Comparison of ENCODE assay signal across 17 cellular contexts in the genomic region with DNA sequence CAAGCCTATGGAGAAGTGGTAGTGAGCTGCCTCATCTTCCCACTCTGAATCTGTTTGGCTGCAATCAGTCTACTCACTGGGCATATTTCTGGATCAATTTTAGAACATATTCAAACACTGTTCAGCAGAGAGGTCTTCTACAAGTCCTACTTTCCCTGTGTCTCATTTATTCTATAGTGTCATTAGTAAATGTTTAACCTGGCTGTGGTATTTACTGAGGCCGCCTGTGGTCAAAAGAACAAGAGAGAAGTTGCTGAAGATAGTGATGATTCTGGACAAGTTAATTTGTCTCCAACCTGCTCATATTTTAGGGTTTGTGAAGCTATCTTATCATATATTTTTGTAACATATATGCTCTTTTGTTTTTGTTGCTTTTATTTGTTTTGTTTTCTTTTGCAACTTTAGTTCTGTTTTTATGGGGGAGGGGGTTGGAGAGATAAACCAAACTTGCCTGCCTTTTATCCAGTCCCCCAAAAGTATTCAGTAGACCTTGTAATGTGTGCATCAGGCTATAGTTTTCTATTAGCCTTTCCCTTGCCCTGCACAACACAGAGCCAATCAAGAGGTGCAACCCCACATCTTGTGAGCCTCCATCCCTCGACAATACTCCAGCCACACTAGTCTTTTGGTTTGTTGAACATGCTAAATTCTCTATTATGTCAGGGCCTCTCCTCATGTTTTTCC.
DNase-seq lines count a peak whose midpoint lies in the region; ATAC-seq lines count a peak whose summit lies in the region.
"Had no signal": no experiment of that assay in that cellular context is flagged by ENCODE, and none has a peak within 500 bp of the region (broad histone marks: within the 10 kb centered on the region; RNA-seq: fewer than 3 reads in every experiment).

No MANE protein-coding gene starts in this region.

- no peaks in the 10 kb centered on the region for H3K27me3 ChIP-seq in mesenchymal stem cell (ENCODE audit: control insufficient read depth in 1 of 2, insufficient read depth in 1 of 2, low read length in 2 of 2)
- H3K27me3 ChIP-seq: BLaER1 treated with 17β-estradiol and CSF1 and Interleukin-3, amounts not matched to agents 10 nM and 100 nM; spleen had no signal

- DNase-seq in mesenchymal stem cell, result no peak
- no peak for DNase-seq in NCI-H1694 (lab: John Stamatoyannopoulos, UW)
- no peak for DNase-seq in effector memory CD8-positive, alpha-beta T cell
- DNase-seq in stimulated activated effector memory CD8-positive, alpha-beta T cell treated with anti-CD3 and anti-CD28 coated beads, Interleukin-12 subunit alpha, Interleukin-12 subunit beta, amount 100 ng/mL, for 72 hours (ENCODE audit: low spot score in 2 of 2), result no peak
- no peak for DNase-seq in anterior cingulate cortex (lab: John Stamatoyannopoulos, UW)
- DNase-seq: hypothalamus, NCI-H1092, occipital lobe, spleen, T-helper 1 cell had no signal

- no peaks in the 10 kb centered on the region for H3K79me1 ChIP-seq in mesenchymal stem cell (replicated peaks; ENCODE audit: low read length, poor library complexity, severe bottlenecking)

- no peak overlapping the region for H3K4me2 ChIP-seq in mesenchymal stem cell (ENCODE audit: low read length, poor library complexity, severe bottlenecking)
- H3K4me2 ChIP-seq: BLaER1 treated with 17β-estradiol and CSF1 and Interleukin-3, amounts not matched to agents 10 nM and 100 nM had no signal

- no peak overlapping the region for H2BK15ac ChIP-seq in mesenchymal stem cell (ENCODE audit: low read depth, poor library complexity, severe bottlenecking)

- H3K14ac ChIP-seq in mesenchymal stem cell (ENCODE audit: low read length in 2 of 2), result no peak overlapping the region

- H3K4me3 ChIP-seq in mesenchymal stem cell (ENCODE audit: insufficient read depth in 1 of 2, low read depth in 1 of 2, low read length in 2 of 2), result no peak overlapping the region
- H3K4me3 ChIP-seq: BLaER1 treated with 17β-estradiol and CSF1 and Interleukin-3, amounts not matched to agents 10 nM and 100 nM; spleen; thoracic aorta had no signal

- no peak overlapping the region for H3K4me3 Mint-ChIP-seq in effector memory CD8-positive, alpha-beta T cell
- H3K4me3 Mint-ChIP-seq in stimulated activated effector memory CD8-positive, alpha-beta T cell treated with anti-CD3 and anti-CD28 coated beads, Interleukin-12 subunit alpha, Interleukin-12 subunit beta, amount 100 ng/mL, for 72 hours, result no peak overlapping the region
- H3K4me3 Mint-ChIP-seq: memory B cell had no signal

- no peak overlapping the region for H2AFZ ChIP-seq in mesenchymal stem cell (ENCODE audit: low read depth, low read length)

- WGBS in mesenchymal stem cell, result 94% methylated on average over 2 of the region's 2 CpGs

- no peak overlapping the region for H3K27ac Mint-ChIP-seq in effector memory CD8-positive, alpha-beta T cell
- H3K27ac Mint-ChIP-seq in stimulated activated effector memory CD8-positive, alpha-beta T cell treated with anti-CD3 and anti-CD28 coated beads, Interleukin-12 subunit alpha, Interleukin-12 subunit beta, amount 100 ng/mL, for 72 hours, result no peak overlapping the region
- H3K27ac Mint-ChIP-seq: memory B cell had no signal

- H3K4me1 ChIP-seq in mesenchymal stem cell (ENCODE audit: control insufficient read depth, insufficient read depth, low read depth, low read length), result peaks cover 2% of the 10 kb centered on the region
- H3K4me1 ChIP-seq: spleen had no signal

- no peak overlapping the region for H3K9ac ChIP-seq in mesenchymal stem cell (ENCODE audit: low read length)
- H3K9ac ChIP-seq: BLaER1 treated with 17β-estradiol and CSF1 and Interleukin-3, amounts not matched to agents 10 nM and 100 nM had no signal

- no peak overlapping the region for H4K91ac ChIP-seq in mesenchymal stem cell (ENCODE audit: low read length)

- no peak overlapping the region for H3K23ac ChIP-seq in mesenchymal stem cell (ENCODE audit: low read length in 2 of 2)

- H3K18ac ChIP-seq in mesenchymal stem cell (ENCODE audit: low read depth in 1 of 2, low read length in 2 of 2), result no peak overlapping the region

- ATAC-seq in GM18909 (IDR thresholded peaks at IDR 0.05; ENCODE audit: poor library complexity, unreplicated experiment) (peak; percentile 87), HG02642 (IDR thresholded peaks at IDR 0.05; ENCODE audit: poor library complexity, unreplicated experiment) (peak; percentile 76), HG03457 (IDR thresholded peaks at IDR 0.05; ENCODE audit: unreplicated experiment) (peak; percentile 91)
- no peak for ATAC-seq in effector memory CD8-positive, alpha-beta T cell (replicated peaks)
- no peak for ATAC-seq in stimulated activated effector memory CD8-positive, alpha-beta T cell treated with anti-CD3 and anti-CD28 coated beads, Interleukin-12 subunit alpha, Interleukin-12 subunit beta, amount 100 ng/mL, for 72 hours
- ATAC-seq: activated CD4-positive, CD25-positive, alpha-beta regulatory T cell treated with anti-CD3 and anti-CD28 coated beads, Interleukin-2, amount 50 U/mL, for 24 hours had no signal

- H2BK12ac ChIP-seq in mesenchymal stem cell (ENCODE audit: low read length in 2 of 2), result no peak overlapping the region

- no peak overlapping the region for H2AK5ac ChIP-seq in mesenchymal stem cell (ENCODE audit: low read length, severe bottlenecking)

- H3K27ac ChIP-seq in mesenchymal stem cell (ENCODE audit: low read length, poor library complexity, severe bottlenecking), result peak overlapping the region; percentile 46
- H3K27ac ChIP-seq: BLaER1 treated with 17β-estradiol and CSF1 and Interleukin-3, amounts not matched to agents 10 nM and 100 nM; spleen; thoracic aorta had no signal

- H2BK120ac ChIP-seq in mesenchymal stem cell (ENCODE audit: low read depth, low read length), result no peak overlapping the region

- no peak overlapping the region for H3K4ac ChIP-seq in mesenchymal stem cell (ENCODE audit: low read depth in 1 of 2, low read length in 2 of 2)

- peaks cover 0 to 15% of the 10 kb centered on the region in 2 donors for H3K9me3 Mint-ChIP-seq in effector memory CD8-positive, alpha-beta T cell
- peaks cover 8% of the 10 kb centered on the region for H3K9me3 Mint-ChIP-seq in stimulated activated effector memory CD8-positive, alpha-beta T cell treated with anti-CD3 and anti-CD28 coated beads, Interleukin-12 subunit alpha, Interleukin-12 subunit beta, amount 100 ng/mL, for 72 hours

- H3K4me1 Mint-ChIP-seq in effector memory CD8-positive, alpha-beta T cell (ENCODE audit: low read depth in 2 of 2), result no peaks in the 10 kb centered on the region
- no peaks in the 10 kb centered on the region for H3K4me1 Mint-ChIP-seq in stimulated activated effector memory CD8-positive, alpha-beta T cell treated with anti-CD3 and anti-CD28 coated beads, Interleukin-12 subunit alpha, Interleukin-12 subunit beta, amount 100 ng/mL, for 72 hours
- H3K4me1 Mint-ChIP-seq: memory B cell had no signal

- H3K27me3 Mint-ChIP-seq in effector memory CD8-positive, alpha-beta T cell, result no peaks in the 10 kb centered on the region
- H3K27me3 Mint-ChIP-seq: memory B cell had no signal

- H3K9me3 ChIP-seq in mesenchymal stem cell (ENCODE audit: control insufficient read depth, low read length), result no peaks in the 10 kb centered on the region
- H3K9me3 ChIP-seq: BLaER1 treated with 17β-estradiol and CSF1 and Interleukin-3, amounts not matched to agents 10 nM and 100 nM; spleen; thoracic aorta had no signal

- H4K8ac ChIP-seq in mesenchymal stem cell (ENCODE audit: low read length), result no peak overlapping the region

- no peaks in the 10 kb centered on the region for H3K36me3 ChIP-seq in mesenchymal stem cell (ENCODE audit: control insufficient read depth in 1 of 2, insufficient read depth in 2 of 2, low read depth in 1 of 2, low read length in 2 of 2)
- H3K36me3 ChIP-seq: BLaER1 treated with 17β-estradiol and CSF1 and Interleukin-3, amounts not matched to agents 10 nM and 100 nM; spleen; thoracic aorta had no signal

- H2BK5ac ChIP-seq in mesenchymal stem cell (ENCODE audit: low read depth, low read length, poor library complexity, severe bottlenecking), result no peak overlapping the region

- no peaks in the 10 kb centered on the region for H3K36me3 Mint-ChIP-seq in effector memory CD8-positive, alpha-beta T cell (ENCODE audit: insufficient read depth)
- H3K36me3 Mint-ChIP-seq in stimulated activated effector memory CD8-positive, alpha-beta T cell treated with anti-CD3 and anti-CD28 coated beads, Interleukin-12 subunit alpha, Interleukin-12 subunit beta, amount 100 ng/mL, for 72 hours, result no peaks in the 10 kb centered on the region
- H3K36me3 Mint-ChIP-seq: memory B cell had no signal

Comparison
In these comparisons a context has a peak if more than half of its experiments do, and no peak if none do; other contexts are left out.
1. ATAC-seq: peak in GM18909 (single experiment), HG02642 (single experiment) and HG03457 (single experiment); none in effector memory CD8-positive, alpha-beta T cell (single experiment) and stimulated activated effector memory CD8-positive, alpha-beta T cell treated with anti-CD3 and anti-CD28 coated beads, Interleukin-12 subunit alpha, Interleukin-12 subunit beta, amount 100 ng/mL, for 72 hours (single experiment).